Comparison of ENCODE assay signal across 17 cellular contexts in the genomic region with DNA sequence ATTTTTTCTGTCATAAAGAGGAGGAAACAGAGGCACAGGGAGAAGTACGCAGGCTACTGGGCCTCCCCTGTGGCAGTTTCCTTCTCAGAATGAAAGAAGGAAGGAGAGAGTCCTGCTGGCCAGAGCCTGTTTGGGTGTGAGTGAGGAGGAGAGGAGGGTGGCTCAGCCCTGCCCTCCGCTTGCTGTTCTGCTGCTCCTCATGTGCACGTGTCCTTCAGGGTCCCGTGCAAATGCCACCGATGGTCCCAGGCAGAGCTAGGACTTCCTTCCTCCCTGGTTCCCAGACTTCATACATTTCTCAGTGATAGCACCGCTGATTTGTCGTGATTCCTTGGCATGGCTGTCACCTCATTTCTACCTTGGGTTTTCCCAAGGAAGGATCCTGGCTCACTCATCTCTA.
DNase-seq lines count a peak whose midpoint lies in the region; ATAC-seq, FAIRE-seq and TF ChIP-seq lines count a peak whose summit lies in the region.
"Had no signal": no experiment of that assay in that cellular context is flagged by ENCODE, and none has a peak within 500 bp of the region (broad histone marks: within the 10 kb centered on the region; RNA-seq: fewer than 3 reads in every experiment).

No MANE protein-coding gene starts in this region.

- no peak overlapping the region for H2BK120ac ChIP-seq in neuronal stem cell (ENCODE audit: low read depth, low read length)

- in situ Hi-C loops in transverse colon (cut with MboI; ENCODE audit: low pct_ligation_motif_present in 1 of 4, low pct_unique_long_range_greater_than_20kb in 1 of 4, low sequenced_read_pairs in 3 of 4): no loop called here

- H3K79me1 ChIP-seq in neuronal stem cell (ENCODE audit: low read depth, low read length): no peaks in the 10 kb centered on the region

- H3K36me3 ChIP-seq in neuronal stem cell (replicated peaks in 1 of 2; ENCODE audit: control insufficient read depth in 2 of 2, insufficient read depth in 2 of 2, low read length in 2 of 2) (peaks cover 6 to 42% of the 10 kb centered on the region in 2 donors), transverse colon (no peaks in the 10 kb centered on the region)
- H3K36me3 ChIP-seq: Peyer's patch had no signal

- H3K9ac ChIP-seq in neuronal stem cell (ENCODE audit: low read depth, low read length, poor library complexity): peak overlapping the region; percentile 21

- peak overlapping the region; percentile 23 for H3K18ac ChIP-seq in neuronal stem cell (ENCODE audit: low read length)

- no peak overlapping the region for H4K91ac ChIP-seq in neuronal stem cell (ENCODE audit: low read depth, low read length, poor library complexity)

- no peak overlapping the region for H2BK15ac ChIP-seq in neuronal stem cell (ENCODE audit: low read length)

- H2AFZ ChIP-seq in neuronal stem cell (ENCODE audit: low read length): no peak overlapping the region

- no CpG with 5 or more reads among the region's 7 CpGs for WGBS in neuronal stem cell (ENCODE audit: extremely low coverage in 2 of 2, insufficient read length in 2 of 2, insufficient replicate concordance in 1 of 2), 2 donors
- 35 to 67% methylated on average over 5 to 7 of the region's 7 CpGs for WGBS in transverse colon (ENCODE audit: low coverage in 1 of 2), 2 donors

- H2AK5ac ChIP-seq in neuronal stem cell (ENCODE audit: low read depth, low read length): peak overlapping the region; percentile 40

- H3K4ac ChIP-seq in neuronal stem cell (ENCODE audit: low read length): no peak overlapping the region

- no peak overlapping the region for H4K8ac ChIP-seq in neuronal stem cell (ENCODE audit: low read depth, low read length)

- TF ChIP-seq EP300 in transverse colon (IDR thresholded peaks at IDR 0.05; ENCODE audit: low read depth): no peak

- no peaks in the 10 kb centered on the region for H3K27me3 ChIP-seq in neuronal stem cell (ENCODE audit: control insufficient read depth in 3 of 3, insufficient read depth in 3 of 3, low read depth in 1 of 3, low read length in 3 of 3)
- H3K27me3 ChIP-seq in transverse colon: no peaks in the 10 kb centered on the region
- H3K27me3 ChIP-seq: Peyer's patch had no signal

- H3K27ac ChIP-seq in cingulate gyrus (ENCODE audit: low read depth, low read length) (peak overlapping the region; percentile 43), neuronal stem cell (replicated peaks; ENCODE audit: low read length) (no peak overlapping the region), transverse colon (peak overlapping the region in 3 of 4 donors; percentile 6 to 57 (median 16))

- H3K9me3 ChIP-seq in neuronal stem cell (replicated peaks in 1 of 2; ENCODE audit: control insufficient read depth in 2 of 2, insufficient read depth in 1 of 2, low read depth in 1 of 2, low read length in 2 of 2): no peaks in the 10 kb centered on the region
- no peaks in the 10 kb centered on the region for H3K9me3 ChIP-seq in transverse colon
- H3K9me3 ChIP-seq: Peyer's patch had no signal

- ATAC-seq in left ventricle myocardium superior (peak; percentile 73), GM18870 (IDR thresholded peaks at IDR 0.05; ENCODE audit: unreplicated experiment) (no peak)
- ATAC-seq: K562 had no signal

- intact Hi-C loops in left ventricle myocardium superior (cut with micrococcal nuclease): no loop called here
- intact Hi-C loops in transverse colon (cut with DNase I; ENCODE audit: low total_unique reads): no loop called here

- no peak for TF ChIP-seq CTCF in transverse colon (IDR thresholded peaks at IDR 0.05)

- H3K14ac ChIP-seq in neuronal stem cell (ENCODE audit: low read length): peak overlapping the region; percentile 76

- H2BK12ac ChIP-seq in neuronal stem cell (ENCODE audit: low read length): no peak overlapping the region

- no peak overlapping the region for H2BK5ac ChIP-seq in neuronal stem cell (ENCODE audit: low read length)

- no peak for FAIRE-seq in urothelium cell line (lab: Jason Lieb, UNC)
- FAIRE-seq: H1, K562 had no signal

- no peak for DNase-seq in left ventricle myocardium superior
- DNase-seq in neuronal stem cell (ENCODE audit: low spot score): no peak
- DNase-seq in transverse colon: no peak
- DNase-seq in stimulated activated CD4-positive, alpha-beta T cell treated with anti-CD3 and anti-CD28 coated beads, Interleukin-4, amount 100 ng/mL, for 1 hour: no peak
- no peak for DNase-seq in urothelium cell line (ENCODE audit: low spot score)
- DNase-seq: ACHN; C1 segment of cervical spinal cord; DMS79 treated with DMSO at 0.1 percent for 48 hours; NCI-H1105; NCI-H510A; NCI-H748 treated with DMSO at 0.1 percent for 48 hours; NK-92 treated with Interleukin-12 subunit alpha and Interleukin-12 subunit beta, amount 100 ng/mL, for 24 hours; Peyer's patch had no signal

- H3K23ac ChIP-seq in neuronal stem cell (ENCODE audit: low read depth, low read length, poor library complexity): no peak overlapping the region

- H3K4me3 ChIP-seq in neuronal stem cell (ENCODE audit: low read length in 2 of 2) (no peak overlapping the region), transverse colon (no peak overlapping the region)
- H3K4me3 ChIP-seq: K562, Peyer's patch had no signal

- H3K4me1 ChIP-seq in neuronal stem cell (ENCODE audit: control insufficient read depth in 2 of 2, insufficient read depth in 1 of 2, low read depth in 1 of 2, low read length in 2 of 2) (peaks cover 0 to 8% of the 10 kb centered on the region in 2 donors), transverse colon (no peaks in the 10 kb centered on the region)

- no peak overlapping the region for H3K4me2 ChIP-seq in neuronal stem cell (ENCODE audit: insufficient read depth, low read length, poor library complexity, severe bottlenecking)

- no peak for TF ChIP-seq POLR2A in transverse colon (IDR thresholded peaks at IDR 0.05)
